In genomic region chr10:17228081-17229015, GRCh38 we compare ENCODE assay signal across 8 cellular contexts. TPM values are rescaled to one million over a fixed set of nuclear protein-coding genes. Genes with fewer than 3 reads are reported as not detected.
DNase-seq lines count a peak whose midpoint lies in the region; ATAC-seq and TF ChIP-seq lines count a peak whose summit lies in the region.

VIM (plus strand) TSS chr10:17228241; CDS start chr10:17229423, 1,182 bp downstream.

- no peaks in the 10 kb centered on the region for H3K9me3 Mint-ChIP-seq in activated CD8-positive, alpha-beta T cell treated with anti-CD3 and anti-CD28 coated beads for 36 hours

- H3K4me3 Mint-ChIP-seq in activated CD8-positive, alpha-beta T cell treated with anti-CD3 and anti-CD28 coated beads for 36 hours = peak within 1 kb of the TSS; percentile 94

- no peaks in the 10 kb centered on the region for H3K27me3 ChIP-seq in lung (ENCODE audit: control insufficient read depth, insufficient read depth)

- peak within 1 kb of the TSS; percentile 99 for H3K4me3 ChIP-seq in HEK293 (ENCODE audit: low read depth, low read length)
- H3K4me3 ChIP-seq in lung = peak within 1 kb of the TSS; percentile 99

- peaks cover 40% of the 10 kb centered on the region for H3K4me1 Mint-ChIP-seq in activated CD8-positive, alpha-beta T cell treated with anti-CD3 and anti-CD28 coated beads for 36 hours (ENCODE audit: low read depth)

- intact Hi-C loops in activated CD8-positive, alpha-beta T cell treated with anti-CD3 and anti-CD28 coated beads for 36 hours (cut with micrococcal nuclease) = loop anchor here (1.0 to 2.0 kb wide), 3 partner anchors 201 to 226 kb away; no protein-coding TSS in a partner anchor

- 0% methylated on average over 76 to 78 of the region's 78 CpGs for WGBS in lung, 2 donors

- H3K36me3 Mint-ChIP-seq in activated CD8-positive, alpha-beta T cell treated with anti-CD3 and anti-CD28 coated beads for 36 hours (ENCODE audit: low read depth) = peaks cover 32% of the 10 kb centered on the region

- H3K27me3 Mint-ChIP-seq in activated CD8-positive, alpha-beta T cell treated with anti-CD3 and anti-CD28 coated beads for 36 hours = no peaks in the 10 kb centered on the region

- H3K36me3 ChIP-seq in HEK293 (ENCODE audit: control insufficient read depth in 2 of 2, insufficient read depth in 1 of 2, low read length in 2 of 2) (peaks cover 26 to 39% of the 10 kb centered on the region in 2 experiments), lung (ENCODE audit: control insufficient read depth in 2 of 2, insufficient read depth in 2 of 2, low read length in 2 of 2) (peaks cover 0 to under 1% of the 10 kb centered on the region in 2 donors)

- ATAC-seq in activated CD8-positive, alpha-beta T cell treated with anti-CD3 and anti-CD28 coated beads for 36 hours = peak; percentile 46
- ATAC-seq in lung (ENCODE audit: insufficient read depth, low FRiP score) = peak; percentile 67

- H3K9me3 ChIP-seq in HEK293 (ENCODE audit: control insufficient read depth, insufficient read depth, low read depth, low read length) (no peaks in the 10 kb centered on the region), lung (ENCODE audit: control insufficient read depth in 2 of 2, insufficient read depth in 1 of 2, low read length in 1 of 2) (peaks cover 0 to 4% of the 10 kb centered on the region in 2 donors)

- H3K27ac Mint-ChIP-seq in activated CD8-positive, alpha-beta T cell treated with anti-CD3 and anti-CD28 coated beads for 36 hours = peak within 1 kb of the TSS; percentile 91

- H3K4me1 ChIP-seq in HEK293 (ENCODE audit: control insufficient read depth, insufficient read depth, low read length) (peaks cover 11% of the 10 kb centered on the region), lung (ENCODE audit: control insufficient read depth in 2 of 2, insufficient read depth in 2 of 2, low read length in 2 of 2) (peaks cover 0 to 5% of the 10 kb centered on the region in 2 donors)

- POLR2A ChIA-PET in HEK293 (lab: Yijun Ruan, JAX) = interaction anchor here (0.6 to 4.2 kb wide), 24 partner anchors 8 to 275 kb away, joined by 3 to 78 read pairs (median 6); partner anchors contain the start of gene TRDMT1
- POLR2A ChIA-PET in activated CD8-positive, alpha-beta T cell treated with anti-CD3 and anti-CD28 coated beads for 36 hours (lab: Charles Lee) = interaction anchor here (0.8 to 5.7 kb wide), 11 partner anchors 12 to 416 kb away, joined by 3 to 41 read pairs (median 15); partner anchors contain the start of genes STAM and TRDMT1

- CTCF ChIA-PET in HEK293 (lab: Yijun Ruan, JAX) = interaction anchor here (0.6 to 2.7 kb wide), 5 partner anchors 15 to 400 kb away, joined by 3 to 9 read pairs (median 4); no protein-coding TSS in a partner anchor
- CTCF ChIA-PET in activated CD8-positive, alpha-beta T cell treated with anti-CD3 and anti-CD28 coated beads for 36 hours (lab: Charles Lee) = interaction anchor here (1.0 to 4.7 kb wide), 9 partner anchors 10 to 329 kb away, joined by 3 to 35 read pairs (median 4); partner anchors contain the start of gene TRDMT1

- DNase-seq in GM04504 (ENCODE audit: low read depth) (peak; percentile 95), NAMALWA (ENCODE audit: low spot score) (peak; percentile 77), ecto neural progenitor cell (ENCODE audit: low spot score) (peak; percentile 90), lung (ENCODE audit: low spot score) (peak; percentile 90), NCI-H187 treated with DMSO at 0.1 percent for 48 hours (lab: John Stamatoyannopoulos, UW) (no peak)
- peak; percentile 95 for DNase-seq in activated CD8-positive, alpha-beta T cell treated with anti-CD3 and anti-CD28 coated beads for 36 hours
- DNase-seq in stimulated activated CD4-positive, alpha-beta T cell treated with anti-CD3 and anti-CD28 coated beads, TNF-alpha, amount 100 ng/mL, for 4 hours (ENCODE audit: low read depth in 3 of 3) = peak; percentile 69 to 81 (median 78)

- peak; percentile 23; the same call in 1 of the 2 replicates for TF ChIP-seq CTCF in HEK293 (tag by site-specific recombination; IDR thresholded peaks at IDR 0.05)
- no peak for TF ChIP-seq CTCF in activated CD8-positive, alpha-beta T cell treated with anti-CD3 and anti-CD28 coated beads for 36 hours (IDR thresholded peaks at IDR 0.05)
- TF ChIP-seq CTCF in lung (IDR thresholded peaks at IDR 0.05; ENCODE audit: control extremely low read depth, extremely low read depth) = no peak

- H3K27ac ChIP-seq in HEK293 (ENCODE audit: extremely low read depth, low read depth, low read length) = peak within 1 kb of the TSS; percentile 97
- peak within 1 kb of the TSS; percentile 87 to 99 for H3K27ac ChIP-seq in lung (ENCODE audit: low read depth in 1 of 2, low read length in 1 of 2)

TF ChIP-seq in HEK293, 187 proteins besides CTCF, POLR2A, EP300 and RAD21 (continues in another document):
- peak; percentile 94 for TF ChIP-seq ZBTB8A (tag by site-specific recombination; IDR thresholded peaks at IDR 0.05)
- TF ChIP-seq ZNF311 (tag by site-specific recombination; IDR thresholded peaks at IDR 0.05; ENCODE audit: borderline replicate concordance) = no peak
- TF ChIP-seq OVOL3 (tag by site-specific recombination; IDR thresholded peaks at IDR 0.05) = peak; percentile 100
- peak; percentile 92 for TF ChIP-seq ZNF629 (tag by site-specific recombination; IDR thresholded peaks at IDR 0.05)
- TF ChIP-seq ZNF335 (tag by site-specific recombination; conservative IDR thresholded peaks at IDR 0.05) = peak; percentile 97
- TF ChIP-seq ZNF548 (tag by site-specific recombination; IDR thresholded peaks at IDR 0.05) = no peak
- peak; percentile 73 for TF ChIP-seq ZNF394 (tag by site-specific recombination; IDR thresholded peaks at IDR 0.05; ENCODE audit: borderline replicate concordance)
- peak; percentile 63; the same call in 1 of the 2 replicates for TF ChIP-seq ZNF558 (tag by site-specific recombination; IDR thresholded peaks at IDR 0.05)
- 0 out of 2 replicates have a peak, but pooled peaks have one; percentile 17 for TF ChIP-seq ZNF239 (tag by site-specific recombination; IDR thresholded peaks at IDR 0.05)
- TF ChIP-seq ZBTB7A (tag by site-specific recombination; IDR thresholded peaks at IDR 0.05; ENCODE audit: low read depth) = peak; percentile 93
- TF ChIP-seq ZNF544 (tag by site-specific recombination; IDR thresholded peaks at IDR 0.05) = no peak
- peak; percentile 98 for TF ChIP-seq BCL11A (tag by site-specific recombination; IDR thresholded peaks at IDR 0.05; ENCODE audit: low read depth)
- no peak for TF ChIP-seq ZBTB49 (tag by site-specific recombination; IDR thresholded peaks at IDR 0.05; ENCODE audit: low read depth)
- TF ChIP-seq ZNF121 (tag by site-specific recombination; IDR thresholded peaks at IDR 0.05) = no peak
- TF ChIP-seq ZNF223 (tag by site-specific recombination; IDR thresholded peaks at IDR 0.05) = 0 out of 2 replicates have a peak, but pooled peaks have one; percentile 1
- TF ChIP-seq ZNF2 (tag by site-specific recombination; IDR thresholded peaks at IDR 0.05) = peak; percentile 86
- TF ChIP-seq ZBTB17 (tag by site-specific recombination; IDR thresholded peaks at IDR 0.05) = peak; percentile 82
- peak; percentile 85 for TF ChIP-seq TSHZ1 (tag by site-specific recombination; IDR thresholded peaks at IDR 0.05; ENCODE audit: borderline replicate concordance)
- TF ChIP-seq TRIM28 (IDR thresholded peaks at IDR 0.05; ENCODE audit: borderline replicate concordance, low read length) = peak; percentile 44; the same call in 1 of the 2 replicates
- peak; percentile 82; the same call in 1 of the 2 replicates for TF ChIP-seq ZSCAN30 (tag by site-specific recombination; IDR thresholded peaks at IDR 0.05)

RNA-seq across cellular contexts. Expression of gene VIM, which starts in this region (rescaled TPM):
- total RNA-seq in activated CD8-positive, alpha-beta T cell treated with anti-CD3 and anti-CD28 coated beads for 36 hours = 100 to 1,000 TPM; 590 to 602 TPM
- 1,000 to 10,000 TPM; 1,296 to 1,640 TPM for total RNA-seq in lung
- 1,000 to 10,000 TPM in 1 of 2 donors, 100 to 1,000 TPM in 1; 800 to 1,426 TPM for polyA plus RNA-seq in lung
